ENCODE assay signal across 19 cellular contexts in genomic region chr6:41457303-41457670, GRCh38.
"Had no signal": no experiment of that assay in that cellular context is flagged by ENCODE, and none has a peak within 500 bp of the region (broad histone marks: within the 10 kb centered on the region; RNA-seq: fewer than 3 reads in every experiment).

No MANE protein-coding gene starts in this region.

- H3K27ac Mint-ChIP-seq: activated naive CD4-positive, alpha-beta T cell treated with anti-CD3 and anti-CD28 coated beads, Interleukin-2, amount 50 U/mL, for 24 hours; naive thymus-derived CD4-positive, alpha-beta T cell; WTC11 had no signal

- H3K9me3 Mint-ChIP-seq: activated naive CD4-positive, alpha-beta T cell treated with anti-CD3 and anti-CD28 coated beads, Interleukin-2, amount 50 U/mL, for 24 hours; naive thymus-derived CD4-positive, alpha-beta T cell; neural crest cell; WTC11 had no signal

- H3K36me3 Mint-ChIP-seq: activated naive CD4-positive, alpha-beta T cell treated with anti-CD3 and anti-CD28 coated beads, Interleukin-2, amount 50 U/mL, for 24 hours; naive thymus-derived CD4-positive, alpha-beta T cell; WTC11 had no signal

- H3K4me3 ChIP-seq: lung, psoas muscle, right atrium auricular region, thyroid gland had no signal

- H3K4me3 Mint-ChIP-seq: activated naive CD4-positive, alpha-beta T cell treated with anti-CD3 and anti-CD28 coated beads, Interleukin-2, amount 50 U/mL, for 24 hours; naive thymus-derived CD4-positive, alpha-beta T cell; neural crest cell; WTC11 had no signal

- H3K36me3 ChIP-seq: brain microvascular endothelial cell, right atrium auricular region, thyroid gland had no signal

- DNase-seq: activated gamma-delta T cell treated with Interleukin-2 at 50 U/mL for 16 hours; activated T-cell treated with anti-CD3 and anti-CD28 coated beads, Interleukin-2, amount 50 U/mL, for 1 hour; brain microvascular endothelial cell; central memory CD4-positive, alpha-beta T cell; naive thymus-derived CD4-positive, alpha-beta T cell; psoas muscle; stimulated activated CD4-positive, alpha-beta T cell treated with anti-CD3 and anti-CD28 coated beads, Interleukin-12 subunit alpha, Interleukin-12 subunit beta, amount 100 ng/mL, for 4 hours; stimulated activated CD4-positive, alpha-beta T cell treated with anti-CD3 and anti-CD28 coated beads, Interleukin-4, amount 100 ng/mL, for 4 hours; stimulated activated naive CD8-positive, alpha-beta T cell treated with anti-CD3 and anti-CD28 coated beads, Interleukin-15, Interleukin-2, amounts not matched to agents 100 U/mL and 50 U/mL, for 24 hours; substantia nigra; T-helper 1 cell; T-helper 9 cell; thyroid gland had no signal

- H3K27ac ChIP-seq: brain microvascular endothelial cell, epithelial cell of prostate, psoas muscle, right atrium auricular region, thyroid gland had no signal

- H3K27me3 ChIP-seq: right atrium auricular region, thyroid gland had no signal

- H3K9me3 ChIP-seq: psoas muscle, right atrium auricular region, thyroid gland had no signal

- H3K4me1 Mint-ChIP-seq: activated naive CD4-positive, alpha-beta T cell treated with anti-CD3 and anti-CD28 coated beads, Interleukin-2, amount 50 U/mL, for 24 hours; naive thymus-derived CD4-positive, alpha-beta T cell had no signal

- H3K4me1 ChIP-seq: right atrium auricular region had no signal
